ENCODE assay signal across 8 cellular contexts in the genomic region with DNA sequence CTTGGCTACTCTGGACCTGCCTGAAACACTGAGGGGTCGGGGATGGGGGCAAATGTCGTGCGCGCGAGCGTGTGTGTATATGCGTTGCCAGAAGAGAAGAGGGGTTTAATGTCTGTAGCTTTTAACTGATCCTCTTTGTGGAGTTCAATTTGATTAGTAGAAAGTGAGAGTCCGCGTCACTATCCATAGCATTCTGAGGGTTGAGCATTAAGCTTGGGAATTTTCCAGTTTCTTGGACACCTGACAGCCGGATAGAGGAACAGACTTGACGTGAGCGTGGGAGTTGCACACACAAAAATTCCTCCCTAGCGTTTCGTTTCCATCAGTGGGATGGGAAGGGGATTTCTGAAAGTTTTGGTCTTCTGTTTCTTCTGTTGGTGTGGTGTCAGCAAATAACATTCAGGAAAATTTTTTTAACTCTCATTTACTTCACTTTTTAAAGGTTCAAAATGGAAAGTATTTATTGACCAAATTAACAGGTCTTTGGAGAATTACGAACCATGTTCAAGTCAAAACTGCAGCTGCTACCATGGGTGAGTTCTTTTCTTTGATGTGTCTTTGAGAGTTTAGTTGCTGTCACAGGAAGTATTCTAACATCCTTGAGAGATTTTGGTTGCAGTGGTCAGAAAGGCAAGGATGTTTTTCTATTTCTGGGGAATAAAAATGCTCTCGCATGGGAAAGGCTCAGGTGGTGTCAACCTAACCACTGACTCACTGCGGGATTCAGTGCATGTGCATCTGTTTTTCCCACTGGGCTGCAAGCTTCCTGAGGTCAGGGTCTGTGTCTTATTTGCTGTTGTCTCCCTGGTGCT. TPM values are rescaled to one million over a fixed set of nuclear protein-coding genes. Genes with fewer than 3 reads are reported as not detected.
DNase-seq lines count a peak whose midpoint lies in the region; ATAC-seq, FAIRE-seq and TF ChIP-seq lines count a peak whose summit lies in the region.

No MANE protein-coding gene starts in this region.

- intact Hi-C loops in K562 (cut with micrococcal nuclease) = no loop called here

- H3K4me3 Mint-ChIP-seq in stimulated activated naive CD8-positive, alpha-beta T cell treated with anti-CD3 and anti-CD28 coated beads, Interleukin-15, amount 100 ng/mL, for 72 hours = peak overlapping the region; percentile 91 to 96

- H3K9me1 ChIP-seq in K562 (ENCODE audit: control insufficient read depth, insufficient read depth, low read length) = no peaks in the 10 kb centered on the region

- TF ChIP-seq CTCF in K562 (IDR thresholded peaks at IDR 0.05 in 2 of 3, conservative IDR thresholded peaks at IDR 0.05 in 1 of 3; ENCODE audit: insufficient read depth in 2 of 3, low read depth in 1 of 3, low read length in 3 of 3) = no peak

- DNase-seq in Daoy (ENCODE audit: low read depth) (peak; percentile 4), NAMALWA (ENCODE audit: low spot score) (peak; percentile 53), K562 (ENCODE audit: extremely low read depth in 1 of 4, low spot score in 3 of 4) (peak in 1 of 4 experiments; percentile 9), kidney tubule cell (ENCODE audit: low spot score) (peak; percentile 30), T1000 (lab: John Stamatoyannopoulos, UW) (no peak)
- no peak for DNase-seq in stimulated activated naive CD8-positive, alpha-beta T cell treated with anti-CD3 and anti-CD28 coated beads, Interleukin-15, amount 100 ng/mL, for 72 hours
- no peak for DNase-seq in NK-92 treated with Interleukin-12 subunit alpha and Interleukin-12 subunit beta, amount 100 ng/mL, for 24 hours (lab: John Stamatoyannopoulos, UW)

- no peaks in the 10 kb centered on the region for H4K20me1 ChIP-seq in K562 (replicated peaks; ENCODE audit: control insufficient read depth, insufficient read depth, low read length)

- no peak for TF ChIP-seq EP300 in K562 (IDR thresholded peaks at IDR 0.05; ENCODE audit: low read length)

- H3K4me3 ChIP-seq in K562 = peak overlapping the region; percentile 79

- peaks cover 13% of the 10 kb centered on the region for H3K79me2 ChIP-seq in K562 (ENCODE audit: control insufficient read depth, insufficient read depth, low read length)

- H3K27me3 ChIP-seq in K562 (ENCODE audit: control insufficient read depth in 2 of 2, insufficient read depth in 2 of 2, low read length in 2 of 2) = no peaks in the 10 kb centered on the region

- H3K9ac ChIP-seq in K562 (ENCODE audit: insufficient read depth in 1 of 2, low read depth in 2 of 2, low read length in 2 of 2) = peak overlapping the region; percentile 78 to 95

- H3K9me3 ChIP-seq in K562 (replicated peaks; ENCODE audit: control insufficient read depth, insufficient read depth, low read depth, low read length) = no peaks in the 10 kb centered on the region

- H2AFZ ChIP-seq in K562 (ENCODE audit: low read depth, low read length) = peak overlapping the region; percentile 99

- POLR2A ChIA-PET in K562 (lab: Yijun Ruan, JAX) = interaction anchor here (0.6 to 1.4 kb wide), 4 partner anchors 8 to 128 kb away, joined by 3 to 6 read pairs (median 4); partner anchors contain the start of genes PLA1A and TIMMDC1

- TF ChIP-seq POLR2A in K562 (conservative IDR thresholded peaks at IDR 0.05) = no peak

- no peaks in the 10 kb centered on the region for H3K27me3 Mint-ChIP-seq in stimulated activated naive CD8-positive, alpha-beta T cell treated with anti-CD3 and anti-CD28 coated beads, Interleukin-15, amount 100 ng/mL, for 72 hours

- in situ Hi-C loops in K562 (cut with MboI) = no loop called here

- peak overlapping the region; percentile 89 for H3K27ac ChIP-seq in K562 (ENCODE audit: extremely low read depth, low read depth, low read length)

- peak; percentile 40 for FAIRE-seq in K562 (lab: Jason Lieb, UNC)

- no peak for TF ChIP-seq RAD21 in K562 (CRISPR knock-in tag; conservative IDR thresholded peaks at IDR 0.05 in 1 of 2, IDR thresholded peaks at IDR 0.05 in 1 of 2)

- H3K4me2 ChIP-seq in K562 (ENCODE audit: insufficient read depth, low read length) = peak overlapping the region; percentile 95

- peaks cover 22% of the 10 kb centered on the region; the same call in 2 of the 3 replicates for H3K36me3 ChIP-seq in K562 (ENCODE audit: control insufficient read depth, insufficient read depth, low read length)

- H3K4me1 Mint-ChIP-seq in stimulated activated naive CD8-positive, alpha-beta T cell treated with anti-CD3 and anti-CD28 coated beads, Interleukin-15, amount 100 ng/mL, for 72 hours = peaks cover 44% of the 10 kb centered on the region

- peaks cover 5 to 8% of the 10 kb centered on the region in 2 experiments; a peak in 4 of 5 replicates for H3K4me1 ChIP-seq in K562 (replicated peaks in 1 of 2; ENCODE audit: control insufficient read depth in 2 of 2, insufficient read depth in 2 of 2, low read length in 2 of 2)

- no TSS peak for BruUV-seq in K562 (replicated peaks; lab: Mats Ljungman, UMichigan)

- ATAC-seq in GM21528 (IDR thresholded peaks at IDR 0.05; ENCODE audit: low FRiP score, unreplicated experiment) = peak; percentile 42
- peak; percentile 73 for ATAC-seq in K562
- ATAC-seq in stimulated activated naive CD8-positive, alpha-beta T cell treated with anti-CD3 and anti-CD28 coated beads, Interleukin-15, amount 100 ng/mL, for 72 hours = peak; percentile 71

- 6% methylated on average over 16 of the region's 17 CpGs for WGBS in K562 (ENCODE audit: insufficient coverage, low coverage, missing lambda C conversion rate)

- CTCF ChIA-PET in K562 (lab: Yijun Ruan, JAX; ENCODE audit: low intra/inter-chr PET ratio) = interaction anchor here (1.1 kb wide), 1 partner anchor 212 kb away, joined by 3 read pairs; no protein-coding TSS in a partner anchor

- no peaks in the 10 kb centered on the region for H3K9me3 Mint-ChIP-seq in stimulated activated naive CD8-positive, alpha-beta T cell treated with anti-CD3 and anti-CD28 coated beads, Interleukin-15, amount 100 ng/mL, for 72 hours

- H3K27ac Mint-ChIP-seq in stimulated activated naive CD8-positive, alpha-beta T cell treated with anti-CD3 and anti-CD28 coated beads, Interleukin-15, amount 100 ng/mL, for 72 hours = peak overlapping the region; percentile 98

RNA-seq across cellular contexts. Expression of gene POGLUT1, which starts 0.8 kb away (rescaled TPM):
- 16.1 and 16.5 TPM in 2 replicates for total RNA-seq in Daoy (2014; rRNA removed; shearing (Covaris generic))
- total RNA-seq in K562 (2011; cell fraction: chromatin; rRNA removed; ENCODE audit: low replicate concordance) = 28.4 and 47.6 TPM in 2 replicates
- 20.9 and 21.5 TPM in 2 replicates for total RNA-seq in K562 (2011; cell fraction: nucleolus; rRNA removed)
- total RNA-seq in K562 (2011; cell fraction: nucleoplasm; rRNA removed) = 27.1 and 38.6 TPM in 2 replicates
- total RNA-seq in K562 (2014; rRNA removed) (5.2 and 10.6 TPM in 2 replicates), K562 (2014; rRNA removed; fragmentation: Illumina TruSeq; extraction: Trizol) (12.2 and 13.9 TPM in 2 replicates), K562 (2015; rRNA removed; fragmentation: Illumina TruSeq; extraction: Trizol) (11.0 and 11.5 TPM in 2 replicates), K562 (2021) (11.6 and 11.7 TPM in 2 replicates)
- polyA plus RNA-seq in K562 (2011; rRNA removed) (11.7 and 14.4 TPM in 2 replicates), K562 (2014; fragmentation: Illumina TruSeq; extraction: Trizol) (8.7 and 10.7 TPM in 2 replicates), K562 (2014; fragmentation: Nextera tagmentation; extraction: Ambion mirVana) (10 to 100 TPM; 14.2 to 17.5 TPM), K562 (2014; rRNA removed) (8.7 and 12.1 TPM in 2 replicates)
- polyA plus RNA-seq in K562 (2011; cell fraction: cytosol; rRNA removed) = 2.3 and 5.5 TPM in 2 replicates
- polyA plus RNA-seq in K562 (2011; cell fraction: nucleus; rRNA removed) = 18.0 and 18.4 TPM in 2 replicates
- 8.7 and 10.1 TPM in 2 replicates for polyA plus RNA-seq in K562 (2012)
- polyA minus RNA-seq in K562 (2011; rRNA and poly(A)+ RNA removed) = 25.3 and 27.1 TPM in 2 replicates
- 8.9 and 9.4 TPM in 2 replicates for polyA minus RNA-seq in K562 (2011; cell fraction: cytosol; rRNA and poly(A)+ RNA removed)
- polyA minus RNA-seq in K562 (2011; cell fraction: nucleus; rRNA and poly(A)+ RNA removed) = 15.9 and 17.3 TPM in 2 replicates

RNA-seq across cellular contexts. Expression of gene TMEM39A, which starts 6.2 kb away (rescaled TPM):
- 42.6 and 72.5 TPM in 2 replicates for total RNA-seq in Daoy (2014; rRNA removed; shearing (Covaris generic))
- total RNA-seq in K562 (2011; cell fraction: chromatin; rRNA removed; ENCODE audit: low replicate concordance) = 100 and 139 TPM in 2 replicates
- total RNA-seq in K562 (2011; cell fraction: nucleolus; rRNA removed) = 53.2 and 55.5 TPM in 2 replicates
- 85.4 and 97.5 TPM in 2 replicates for total RNA-seq in K562 (2011; cell fraction: nucleoplasm; rRNA removed)
- total RNA-seq in K562 (2014; rRNA removed) (13.4 and 19.6 TPM in 2 replicates), K562 (2014; rRNA removed; fragmentation: Illumina TruSeq; extraction: Trizol) (16.6 and 18.3 TPM in 2 replicates), K562 (2015; rRNA removed; fragmentation: Illumina TruSeq; extraction: Trizol) (13.6 and 15.4 TPM in 2 replicates), K562 (2021) (25.7 and 27.1 TPM in 2 replicates)
- polyA plus RNA-seq in K562 (2011; rRNA removed) (41.5 and 64.0 TPM in 2 replicates), K562 (2014; fragmentation: Illumina TruSeq; extraction: Trizol) (12.0 and 13.6 TPM in 2 replicates), K562 (2014; fragmentation: Nextera tagmentation; extraction: Ambion mirVana) (10 to 100 TPM; 15.0 to 15.3 TPM), K562 (2014; rRNA removed) (17.1 and 24.9 TPM in 2 replicates)
- polyA plus RNA-seq in K562 (2011; cell fraction: cytosol; rRNA removed) = 17.7 and 37.5 TPM in 2 replicates
- polyA plus RNA-seq in K562 (2011; cell fraction: nucleus; rRNA removed) = 89.7 and 134 TPM in 2 replicates
- polyA plus RNA-seq in K562 (2012) = 14.0 and 21.7 TPM in 2 replicates
- polyA minus RNA-seq in K562 (2011; rRNA and poly(A)+ RNA removed) = 67.7 and 85.7 TPM in 2 replicates
- polyA minus RNA-seq in K562 (2011; cell fraction: cytosol; rRNA and poly(A)+ RNA removed) = 12.7 and 13.8 TPM in 2 replicates
- polyA minus RNA-seq in K562 (2011; cell fraction: nucleus; rRNA and poly(A)+ RNA removed) = 35.4 and 74.1 TPM in 2 replicates

RNA-seq across cellular contexts. Expression of gene TIMMDC1, which starts 28.8 kb away (rescaled TPM):
- total RNA-seq in Daoy (2014; rRNA removed; shearing (Covaris generic)) = 62.5 and 80.1 TPM in 2 replicates
- 29.0 and 43.3 TPM in 2 replicates for total RNA-seq in K562 (2011; cell fraction: chromatin; rRNA removed; ENCODE audit: low replicate concordance)
- 23.3 and 27.1 TPM in 2 replicates for total RNA-seq in K562 (2011; cell fraction: nucleolus; rRNA removed)
- 44.1 and 63.1 TPM in 2 replicates for total RNA-seq in K562 (2011; cell fraction: nucleoplasm; rRNA removed)
- total RNA-seq in K562 (2014; rRNA removed) (62.1 and 78.8 TPM in 2 replicates), K562 (2014; rRNA removed; fragmentation: Illumina TruSeq; extraction: Trizol) (81.6 and 82.6 TPM in 2 replicates), K562 (2015; rRNA removed; fragmentation: Illumina TruSeq; extraction: Trizol) (63.8 and 87.4 TPM in 2 replicates), K562 (2021) (107 and 121 TPM in 2 replicates)
- polyA plus RNA-seq in K562 (2011; rRNA removed) (62.5 and 86.6 TPM in 2 replicates), K562 (2014; fragmentation: Illumina TruSeq; extraction: Trizol) (68.1 and 78.7 TPM in 2 replicates), K562 (2014; fragmentation: Nextera tagmentation; extraction: Ambion mirVana) (100 to 1,000 TPM; 224 to 226 TPM), K562 (2014; rRNA removed) (79.0 and 88.9 TPM in 2 replicates)
- 58.4 and 78.7 TPM in 2 replicates for polyA plus RNA-seq in K562 (2011; cell fraction: cytosol; rRNA removed)
- 30.2 and 40.6 TPM in 2 replicates for polyA plus RNA-seq in K562 (2011; cell fraction: nucleus; rRNA removed)
- polyA plus RNA-seq in K562 (2012) = 71.7 and 77.0 TPM in 2 replicates
- 34.0 and 37.5 TPM in 2 replicates for polyA minus RNA-seq in K562 (2011; rRNA and poly(A)+ RNA removed)
- polyA minus RNA-seq in K562 (2011; cell fraction: cytosol; rRNA and poly(A)+ RNA removed) = 23.1 and 32.3 TPM in 2 replicates
- polyA minus RNA-seq in K562 (2011; cell fraction: nucleus; rRNA and poly(A)+ RNA removed) = 27.7 and 31.1 TPM in 2 replicates

Comparison
In these comparisons a context has a peak if more than half of its experiments do, and no peak if none do; other contexts are left out.
1. DNase-seq: peak in Daoy (single experiment), NAMALWA (single experiment) and kidney tubule cell (single experiment); none in stimulated activated naive CD8-positive, alpha-beta T cell treated with anti-CD3 and anti-CD28 coated beads, Interleukin-15, amount 100 ng/mL, for 72 hours (0 of 2), NK-92 treated with Interleukin-12 subunit alpha and Interleukin-12 subunit beta, amount 100 ng/mL, for 24 hours (single experiment) and T1000 (single experiment).
2. Peak in every context shown above with its lines, with median percentiles within 50 percentile points of each other: ATAC-seq.